Comparison of ENCODE assay signal across 7 cellular contexts in genomic region chrX:154534526-154535322, GRCh38. TPM values are rescaled to one million over a fixed set of nuclear protein-coding genes. Genes with fewer than 3 reads are reported as not detected.
DNase-seq lines count a peak whose midpoint lies in the region; ATAC-seq and TF ChIP-seq lines count a peak whose summit lies in the region.

No MANE protein-coding gene starts in this region.

- WGBS in sigmoid colon, 2 donors, result 29 to 33% methylated on average over 34 of the region's 34 CpGs

- ATAC-seq in GM18498 (IDR thresholded peaks at IDR 0.05; ENCODE audit: unreplicated experiment) (peak; percentile 87), HG02840 (IDR thresholded peaks at IDR 0.05; ENCODE audit: low FRiP score, unreplicated experiment) (peak; percentile 81)

- no peak for TF ChIP-seq EP300 in sigmoid colon (IDR thresholded peaks at IDR 0.05)

- no peak for TF ChIP-seq POLR2A in sigmoid colon (IDR thresholded peaks at IDR 0.05)

- no peak overlapping the region for H3K4me3 ChIP-seq in right atrium auricular region
- no peak overlapping the region for H3K4me3 ChIP-seq in sigmoid colon

- peak; percentile 34 for DNase-seq in NCI-H187 treated with DMSO at 0.1 percent for 48 hours (lab: John Stamatoyannopoulos, UW)
- DNase-seq in T-helper 2 cell, result peak; percentile 73 to 84 (median 81)
- peak; percentile 47 for DNase-seq in amniotic stem cell (lab: John Stamatoyannopoulos, UW)
- peak; percentile 90 for DNase-seq in right atrium auricular region (ENCODE audit: low spot score)
- peak; percentile 94 for DNase-seq in sigmoid colon

- H3K27me3 ChIP-seq in right atrium auricular region (no peaks in the 10 kb centered on the region), sigmoid colon (no peaks in the 10 kb centered on the region)

- intact Hi-C loops in sigmoid colon (cut with DNase I), result loop anchor here (2.0 to 5.0 kb wide), 3 partner anchors 47 to 1576 kb away; partner anchors contain the start of gene UBL4A

- peak; percentile 96 to 100 for TF ChIP-seq CTCF in right atrium auricular region (IDR thresholded peaks at IDR 0.05)
- TF ChIP-seq CTCF in sigmoid colon (IDR thresholded peaks at IDR 0.05), result peak; percentile 86 to 99 (median 95)

- H3K9me3 ChIP-seq in right atrium auricular region, result no peaks in the 10 kb centered on the region
- no peaks in the 10 kb centered on the region for H3K9me3 ChIP-seq in sigmoid colon

- H3K4me1 ChIP-seq in right atrium auricular region (peaks cover 0 to 6% of the 10 kb centered on the region in 2 donors), sigmoid colon (peaks cover 0 to 5% (median 4%) of the 10 kb centered on the region in 4 donors)

- H3K36me3 ChIP-seq in right atrium auricular region (peaks cover 10% of the 10 kb centered on the region), sigmoid colon (peaks cover 0 to 13% (median 6%) of the 10 kb centered on the region in 4 donors)

- H3K27ac ChIP-seq in right atrium auricular region, result peak overlapping the region; percentile 49 to 55
- peak overlapping the region; percentile 17 to 70 (median 62) for H3K27ac ChIP-seq in sigmoid colon

RNA-seq across cellular contexts. Expression of gene G6PD, which starts 11.9 kb away (rescaled TPM):
- total RNA-seq in right atrium auricular region, result 10 to 100 TPM; 14.9 to 42.2 TPM
- total RNA-seq in sigmoid colon, result 10 to 100 TPM; 15.0 to 32.1 (median 19.8) TPM
- 10 to 100 TPM in 2 of 3 donors, 1 to 10 TPM in 1; 9.0 to 34.6 (median 17.8) TPM for polyA plus RNA-seq in sigmoid colon

RNA-seq across cellular contexts. Expression of gene IKBKG, which starts 12.7 kb away (rescaled TPM):
- total RNA-seq in right atrium auricular region (1 to 10 TPM; 7.2 to 9.0 TPM), sigmoid colon (10 to 100 TPM in 3 of 4 donors, 1 to 10 TPM in 1; 9.2 to 27.4 (median 13.3) TPM)
- 10 to 100 TPM; 13.2 to 28.9 (median 17.8) TPM for polyA plus RNA-seq in sigmoid colon

RNA-seq across cellular contexts. Expression of gene FAM3A, which starts 18.7 kb away (rescaled TPM):
- total RNA-seq in right atrium auricular region (10 to 100 TPM; 47.1 to 61.2 TPM), sigmoid colon (10 to 100 TPM; 30.7 to 49.0 (median 40.6) TPM)
- polyA plus RNA-seq in sigmoid colon, result 10 to 100 TPM; 49.7 to 64.9 (median 57.1) TPM

RNA-seq across cellular contexts. Expression of gene SLC10A3, which starts 44.3 kb away (rescaled TPM):
- total RNA-seq in right atrium auricular region, result 10 to 100 TPM; 22.2 to 22.9 TPM
- 10 to 100 TPM; 17.5 to 28.8 (median 20.7) TPM for total RNA-seq in sigmoid colon
- polyA plus RNA-seq in sigmoid colon, result 10 to 100 TPM; 12.9 to 22.6 (median 18.0) TPM

RNA-seq across cellular contexts. Expression of gene UBL4A, which starts 48.3 kb away (rescaled TPM):
- total RNA-seq in right atrium auricular region (10 to 100 TPM; 54.6 to 61.0 TPM), sigmoid colon (10 to 100 TPM; 31.6 to 51.0 (median 44.1) TPM)
- polyA plus RNA-seq in sigmoid colon, result 10 to 100 TPM; 36.5 to 44.4 (median 36.5) TPM

Comparison
In these comparisons a context has a peak if more than half of its experiments do, and no peak if none do; other contexts are left out.
1. DNase-seq: peak in every context shown above with its lines; median percentile 94 in sigmoid colon; 90 in right atrium auricular region; 81 in T-helper 2 cell; 47 in amniotic stem cell; 34 in NCI-H187 treated with DMSO at 0.1 percent for 48 hours.